Comparison of ENCODE assay signal across 18 cellular contexts in the genomic region with DNA sequence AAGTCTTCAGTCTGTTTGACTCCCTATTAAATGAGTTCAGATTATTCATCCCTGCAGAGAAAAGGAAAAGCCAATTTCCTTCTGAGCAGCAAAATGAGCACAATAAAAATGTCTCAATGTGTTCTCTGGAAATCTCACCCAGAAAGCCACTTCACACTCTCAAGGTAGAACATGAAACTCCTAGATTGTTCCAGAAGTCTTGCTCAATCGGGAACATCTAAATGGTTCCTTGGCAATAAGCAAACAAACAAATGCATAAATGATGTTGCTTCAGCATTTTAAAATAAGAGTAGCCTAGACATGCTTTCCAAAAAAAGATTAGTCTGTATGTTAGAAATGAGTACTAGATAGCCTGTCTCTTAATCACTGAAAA. TPM values are rescaled to one million over a fixed set of nuclear protein-coding genes. Genes with fewer than 3 reads are reported as not detected.
DNase-seq lines count a peak whose midpoint lies in the region; ATAC-seq and TF ChIP-seq lines count a peak whose summit lies in the region.
"Had no signal": no experiment of that assay in that cellular context is flagged by ENCODE, and none has a peak within 500 bp of the region (broad histone marks: within the 10 kb centered on the region; RNA-seq: fewer than 3 reads in every experiment).

No MANE protein-coding gene starts in this region.

- peak; percentile 58 for DNase-seq in GM04503 (ENCODE audit: low read depth)
- DNase-seq in amniotic epithelial cell (ENCODE audit: low read depth): peak; percentile 89
- DNase-seq in fibroblast of villous mesenchyme (ENCODE audit: low read depth): peak; percentile 82
- DNase-seq in gastrocnemius medialis: no peak
- DNase-seq in ACHN: no peak
- no peak for DNase-seq in NCI-H748 (lab: John Stamatoyannopoulos, UW; ENCODE audit: unreplicated experiment)
- DNase-seq: activated CD4-positive, alpha-beta T cell treated with anti-CD3 and anti-CD28 coated beads for 4 hours; activated CD8-positive, alpha-beta memory T cell treated with anti-CD3 and anti-CD28 coated beads, Interleukin-2, amount 50 U/mL, for 4 hours; activated gamma-delta T cell treated with Interleukin-2 at 50 U/mL for 16 hours; GOT3; left cardiac atrium; NCI-H1930; NCI-H510A treated with DMSO at 0.1 percent for 48 hours; stimulated activated CD4-positive, alpha-beta T cell treated with anti-CD3 and anti-CD28 coated beads, Interleukin-4, amount 100 ng/mL, for 1 hour; substantia nigra had no signal

- peak overlapping the region; percentile 58 to 72 (median 68) for H3K27ac ChIP-seq in gastrocnemius medialis
- H3K27ac ChIP-seq: BLaER1, coronary artery had no signal

- no peaks in the 10 kb centered on the region for H3K36me3 ChIP-seq in gastrocnemius medialis
- H3K36me3 ChIP-seq: BLaER1 had no signal

- peak; percentile 83 to 88 for ATAC-seq in gastrocnemius medialis
- ATAC-seq in HG03095 (IDR thresholded peaks at IDR 0.05; ENCODE audit: unreplicated experiment): no peak

- H3K9me3 ChIP-seq in gastrocnemius medialis: no peaks in the 10 kb centered on the region
- H3K9me3 ChIP-seq: BLaER1 had no signal

- no peak overlapping the region for H3K4me3 ChIP-seq in fibroblast of villous mesenchyme (ENCODE audit: low read depth, low read length)
- H3K4me3 ChIP-seq in gastrocnemius medialis: no peak overlapping the region
- H3K4me3 ChIP-seq: BLaER1, coronary artery had no signal

- intact Hi-C loops in gastrocnemius medialis (cut with DNase I; ENCODE audit: low total_unique reads): loop anchor here (2.0 kb wide), 1 partner anchor 48 kb away; no protein-coding TSS in a partner anchor

- H3K27me3 ChIP-seq in gastrocnemius medialis: no peaks in the 10 kb centered on the region
- H3K27me3 ChIP-seq: BLaER1 had no signal

- no peak for TF ChIP-seq POLR2A in gastrocnemius medialis (IDR thresholded peaks at IDR 0.05)

- in situ Hi-C loops in gastrocnemius medialis (cut with MboI; ENCODE audit: low sequenced_read_pairs in 4 of 4) (no loop called here), ACHN (cut with HindIII; ENCODE audit: low pct_ligation_motif_present, low pct_unique_long_range_greater_than_20kb, low sequenced_read_pairs) (no loop called here)

- peaks cover 42 to 43% of the 10 kb centered on the region in 2 donors for H3K4me1 ChIP-seq in gastrocnemius medialis

- TF ChIP-seq CTCF in fibroblast of villous mesenchyme (IDR thresholded peaks at IDR 0.05; ENCODE audit: insufficient read depth, low read depth, low read length) (no peak), gastrocnemius medialis (IDR thresholded peaks at IDR 0.05 in 4 of 5, conservative IDR thresholded peaks at IDR 0.05 in 1 of 5) (no peak)

RNA-seq across cellular contexts. Expression of a gene that starts 59.7 kb away (rescaled TPM):
- 95.7 and 139 TPM in 2 replicates for total RNA-seq in fibroblast of villous mesenchyme
- total RNA-seq in gastrocnemius medialis: 1 to 10 TPM in 2 of 4 donors, under 1 TPM in 2; 0.51 to 1.5 (median 1.0) TPM

Comparison
In these comparisons a context has a peak if more than half of its experiments do, and no peak if none do; other contexts are left out.
1. DNase-seq: peak in GM04503 (single experiment), amniotic epithelial cell (single experiment) and fibroblast of villous mesenchyme (single experiment); none in gastrocnemius medialis (0 of 2), ACHN (single experiment) and NCI-H748 (single experiment).
2. RNA of a gene that starts 59.7 kb away (total RNA-seq): 95.7 to 139 TPM in fibroblast of villous mesenchyme; 0.51 to 1.5 TPM in gastrocnemius medialis; every median in the first group is over 10 times any median in the second.